Comparison of ENCODE assay signal across 3 cellular contexts in the genomic region with DNA sequence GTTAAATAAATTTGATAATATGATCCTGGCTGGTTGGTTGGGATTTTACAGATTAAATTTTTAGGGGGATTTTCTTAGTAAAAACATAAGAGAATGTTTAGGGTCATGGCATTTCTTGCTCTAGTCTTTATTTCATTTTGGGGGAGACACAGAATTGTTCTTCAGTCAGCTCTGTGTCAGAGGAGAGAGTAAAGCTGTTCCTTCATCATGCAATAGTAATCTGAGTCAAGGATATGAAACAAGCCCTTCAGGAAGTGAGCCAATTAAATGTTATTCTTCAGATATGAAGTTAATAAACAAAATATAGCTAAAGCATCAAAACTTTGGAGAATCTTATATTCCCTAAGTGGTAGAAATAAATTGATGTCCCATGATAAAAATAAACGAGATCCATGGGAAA.
TF ChIP-seq lines count a peak whose summit lies in the region.

No MANE protein-coding gene starts in this region.

TF ChIP-seq in A549, 52 proteins besides CTCF, POLR2A, EP300 and RAD21:
- TF ChIP-seq, protein P1, sequence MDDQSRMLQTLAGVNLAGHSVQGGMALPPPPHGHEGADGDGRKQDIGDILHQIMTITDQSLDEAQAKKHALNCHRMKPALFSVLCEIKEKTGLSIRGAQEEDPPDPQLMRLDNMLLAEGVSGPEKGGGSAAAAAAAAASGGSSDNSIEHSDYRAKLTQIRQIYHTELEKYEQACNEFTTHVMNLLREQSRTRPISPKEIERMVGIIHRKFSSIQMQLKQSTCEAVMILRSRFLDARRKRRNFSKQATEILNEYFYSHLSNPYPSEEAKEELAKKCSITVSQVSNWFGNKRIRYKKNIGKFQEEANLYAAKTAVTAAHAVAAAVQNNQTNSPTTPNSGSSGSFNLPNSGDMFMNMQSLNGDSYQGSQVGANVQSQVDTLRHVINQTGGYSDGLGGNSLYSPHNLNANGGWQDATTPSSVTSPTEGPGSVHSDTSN (IDR thresholded peaks at IDR 0.05), result no peak
- TF ChIP-seq TFCP2L1 (CRISPR knock-in tag; IDR thresholded peaks at IDR 0.05), result no peak
- TF ChIP-seq REST (IDR thresholded peaks at IDR 0.05), result no peak
- no peak for TF ChIP-seq JUN (IDR thresholded peaks at IDR 0.05)
- no peak for TF ChIP-seq KDM1A (IDR thresholded peaks at IDR 0.05; ENCODE audit: low read depth)
- no peak for TF ChIP-seq BHLHE40 (IDR thresholded peaks at IDR 0.05; ENCODE audit: low read depth, low read length)
- TF ChIP-seq USF2 (IDR thresholded peaks at IDR 0.05), result no peak
- TF ChIP-seq ZNF302 (CRISPR knock-in tag; IDR thresholded peaks at IDR 0.05), result no peak
- no peak for TF ChIP-seq FOXS1 (CRISPR knock-in tag; IDR thresholded peaks at IDR 0.05)
- no peak for TF ChIP-seq RNF2 (IDR thresholded peaks at IDR 0.05; ENCODE audit: borderline replicate concordance, low read depth)
- TF ChIP-seq KDM5A (IDR thresholded peaks at IDR 0.05), result no peak
- no peak for TF ChIP-seq HOXB13 (CRISPR knock-in tag; IDR thresholded peaks at IDR 0.05; ENCODE audit: low read depth)
- TF ChIP-seq CEBPB (IDR thresholded peaks at IDR 0.05), result no peak
- TF ChIP-seq HEYL (CRISPR knock-in tag; IDR thresholded peaks at IDR 0.05), result no peak
- no peak for TF ChIP-seq FOSB (CRISPR knock-in tag; IDR thresholded peaks at IDR 0.05)
- no peak for TF ChIP-seq SMC3 (IDR thresholded peaks at IDR 0.05)
- TF ChIP-seq NR3C1 (IDR thresholded peaks at IDR 0.05), result no peak
TF ChIP-seq in A549: peak in this region for 0.

TF ChIP-seq in HCT116, 20 proteins besides CTCF, POLR2A, EP300 and RAD21 (continued from another document):
- TF ChIP-seq ZBTB33 (IDR thresholded peaks at IDR 0.05; ENCODE audit: extremely low read depth, insufficient replicate concordance, low read length) (no peak), CBX3 (IDR thresholded peaks at IDR 0.05; ENCODE audit: low read depth) (no peak), YY1 (IDR thresholded peaks at IDR 0.05; ENCODE audit: extremely low read depth, insufficient replicate concordance, low read depth, low read length) (no peak), ZNF274 (IDR thresholded peaks at IDR 0.05; ENCODE audit: low read depth, low read length) (no peak), REST (IDR thresholded peaks at IDR 0.05; ENCODE audit: low read depth) (no peak), EZH2 (IDR thresholded peaks at IDR 0.05) (no peak)
- TF ChIP-seq, protein P2, sequence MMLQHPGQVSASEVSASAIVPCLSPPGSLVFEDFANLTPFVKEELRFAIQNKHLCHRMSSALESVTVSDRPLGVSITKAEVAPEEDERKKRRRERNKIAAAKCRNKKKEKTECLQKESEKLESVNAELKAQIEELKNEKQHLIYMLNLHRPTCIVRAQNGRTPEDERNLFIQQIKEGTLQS (IDR thresholded peaks at IDR 0.05), result no peak

TF ChIP-seq in HEK293T, 16 proteins besides CTCF, POLR2A, EP300 and RAD21 (continued from another document):
- no peak for TF ChIP-seq LEF1 (IDR thresholded peaks at IDR 0.05; ENCODE audit: borderline replicate concordance)
- no peak for TF ChIP-seq CTBP1 (IDR thresholded peaks at IDR 0.05; ENCODE audit: borderline replicate concordance)
- TF ChIP-seq NFRKB (IDR thresholded peaks at IDR 0.05), result no peak
- TF ChIP-seq L3MBTL2 (conservative IDR thresholded peaks at IDR 0.05), result no peak
- TF ChIP-seq ZNF384 (IDR thresholded peaks at IDR 0.05), result no peak
- no peak for TF ChIP-seq SP1 (IDR thresholded peaks at IDR 0.05)
- TF ChIP-seq SUZ12 (IDR thresholded peaks at IDR 0.05), result no peak
- no peak for TF ChIP-seq FOXM1 (IDR thresholded peaks at IDR 0.05; ENCODE audit: borderline replicate concordance)
- no peak for TF ChIP-seq ARNT (IDR thresholded peaks at IDR 0.05)
